20 cellular contexts compared by ENCODE assay signal in genomic region chr3:72829701-72830100, GRCh38. TPM values are rescaled to one million over a fixed set of nuclear protein-coding genes. Genes with fewer than 3 reads are reported as not detected.
A peak's percentile ranks its signal among the peaks of the same experiment; 100 is the strongest.
DNase-seq lines count a peak whose midpoint lies in the region; ATAC-seq and TF ChIP-seq lines count a peak whose summit lies in the region.
"Had no signal": no experiment of that assay in that cellular context is flagged by ENCODE, and none has a peak within 500 bp of the region (broad histone marks: within the 10 kb centered on the region; RNA-seq: fewer than 3 reads in every experiment).

No MANE protein-coding gene starts in this region.

- H2AFZ ChIP-seq in IMR-90 (replicated peaks; ENCODE audit: low read length, poor library complexity): no peak overlapping the region

- dilution Hi-C loops in IMR-90 (cut with HindIII; ENCODE audit: low sequenced_read_pairs, unreplicated experiment): no loop called here

- H2BK5ac ChIP-seq in IMR-90 (ENCODE audit: low read depth, low read length, poor library complexity, severe bottlenecking): peak overlapping the region; percentile 83

- no peaks in the 10 kb centered on the region for H3K27me3 ChIP-seq in IMR-90 (ENCODE audit: control insufficient read depth, insufficient read depth, low read length)

- H3K9me1 ChIP-seq in IMR-90 (ENCODE audit: insufficient read depth, low read length): peaks cover 5% of the 10 kb centered on the region

- no peak overlapping the region for H3K14ac ChIP-seq in IMR-90 (replicated peaks; ENCODE audit: low read depth, low read length)

- H3K27ac ChIP-seq in IMR-90 (ENCODE audit: insufficient read depth, low read length): no peak overlapping the region
- H3K27ac ChIP-seq: A549, C4-2B had no signal

- TF ChIP-seq CTCF in IMR-90 (conservative IDR thresholded peaks at IDR 0.05; ENCODE audit: low read depth, low read length) (no peak), osteocyte (IDR thresholded peaks at IDR 0.05) (no peak), mucosa of descending colon (IDR thresholded peaks at IDR 0.05) (no peak)

- H3K23ac ChIP-seq in IMR-90 (ENCODE audit: low read depth, low read length): no peak overlapping the region

- in situ Hi-C loops in IMR-90 (cut with MboI; ENCODE audit: low sequenced_read_pairs): loop anchor here (10.0 kb wide), 1 partner anchor 875 kb away; no protein-coding TSS in a partner anchor

- no peak overlapping the region for H3K56ac ChIP-seq in IMR-90 (ENCODE audit: extremely low read depth, insufficient read depth, low read length)

- H3K4me3 ChIP-seq in IMR-90 (ENCODE audit: insufficient read depth, low read depth, low read length) (no peak overlapping the region), mucosa of descending colon (no peak overlapping the region)
- H3K4me3 ChIP-seq: A549, GM12878 had no signal

- peak; percentile 29 for DNase-seq in AG20443 (ENCODE audit: low spot score)
- DNase-seq in IMR-90: peak; percentile 40
- DNase-seq in fibroblast of gingiva (ENCODE audit: low read depth): peak; percentile 40
- DNase-seq in osteocyte (ENCODE audit: extremely low spot score, unreplicated experiment): no peak
- DNase-seq in mucosa of descending colon: no peak
- DNase-seq: AML-193, DMS79 treated with DMSO at 0.1 percent for 48 hours, GDM1, NCI-H1417 treated with DMSO at 0.1 percent for 48 hours, NCI-H187 treated with DMSO at 0.1 percent for 48 hours, NCI-H345, NCI-H526, RPMI8226, SIG-M5 had no signal

- peak; percentile 71 for ATAC-seq in IMR-90 (ENCODE audit: low read depth)
- ATAC-seq in HG03439 (IDR thresholded peaks at IDR 0.05; ENCODE audit: unreplicated experiment): no peak
- no peak for ATAC-seq in HG02870 (IDR thresholded peaks at IDR 0.05; ENCODE audit: unreplicated experiment)
- ATAC-seq in GM21526 (IDR thresholded peaks at IDR 0.05; ENCODE audit: low FRiP score, unreplicated experiment): no peak
- no peak for ATAC-seq in mucosa of descending colon
- ATAC-seq: A549, GM12878 had no signal

- no peak overlapping the region; the same call in 1 of the 2 replicates for H3K4me2 ChIP-seq in IMR-90 (ENCODE audit: low read depth, low read length)
- H3K4me2 ChIP-seq: A549 had no signal

- H3K4me1 ChIP-seq in IMR-90 (ENCODE audit: control insufficient read depth, insufficient read depth, low read length): no peaks in the 10 kb centered on the region
- peaks cover 5% of the 10 kb centered on the region for H3K4me1 ChIP-seq in mucosa of descending colon (ENCODE audit: low read depth)

- H3K9me3 ChIP-seq in IMR-90 (ENCODE audit: control insufficient read depth, insufficient read depth, low read length) (no peaks in the 10 kb centered on the region), mucosa of descending colon (no peaks in the 10 kb centered on the region)
- H3K9me3 ChIP-seq: A549 had no signal

- intact Hi-C loops in IMR-90 (cut with micrococcal nuclease): no loop called here
- intact Hi-C loops in mucosa of descending colon (cut with DNase I, micrococcal nuclease): loop anchor here in 1 of 2 donors (10.0 kb wide), 2 partner anchors 865 to 955 kb away; no protein-coding TSS in a partner anchor

- no peak overlapping the region for H3K4me3 Mint-ChIP-seq in osteocyte (ENCODE audit: unreplicated experiment)

- no peak overlapping the region for H2BK20ac ChIP-seq in IMR-90 (ENCODE audit: low read depth, low read length)

- H3K36me3 ChIP-seq in IMR-90 (ENCODE audit: control insufficient read depth, insufficient read depth, low read length): peaks cover 2% of the 10 kb centered on the region; the same call in 1 of the 2 replicates
- peaks cover 3% of the 10 kb centered on the region for H3K36me3 ChIP-seq in mucosa of descending colon (ENCODE audit: low read depth)

- no peaks in the 10 kb centered on the region for H4K20me1 ChIP-seq in IMR-90 (ENCODE audit: insufficient read depth, low read length)

- H3K9me3 Mint-ChIP-seq in osteocyte (ENCODE audit: unreplicated experiment): no peaks in the 10 kb centered on the region

- H4K8ac ChIP-seq in IMR-90 (ENCODE audit: low read depth in 2 of 2, low read length in 2 of 2): no peak overlapping the region

- H3K27me3 Mint-ChIP-seq in osteocyte (ENCODE audit: unreplicated experiment): no peaks in the 10 kb centered on the region

- H2BK15ac ChIP-seq in IMR-90 (ENCODE audit: low read depth, low read length): no peak overlapping the region

- TF ChIP-seq RAD21 in IMR-90 (IDR thresholded peaks at IDR 0.05; ENCODE audit: low read length): no peak

- no peak overlapping the region for H4K5ac ChIP-seq in IMR-90 (ENCODE audit: low read depth, low read length)

- H3K4me1 Mint-ChIP-seq in osteocyte (ENCODE audit: unreplicated experiment): peaks cover 26% of the 10 kb centered on the region

- H3K27ac Mint-ChIP-seq in osteocyte (ENCODE audit: unreplicated experiment): peak overlapping the region; percentile 19

- H3K79me1 ChIP-seq in IMR-90 (ENCODE audit: low read depth in 1 of 2, low read length in 2 of 2): peaks cover 14 to 15% of the 10 kb centered on the region in 2 experiments; a peak in 3 of 4 replicates

- no peak overlapping the region for H2AK9ac ChIP-seq in IMR-90 (replicated peaks; ENCODE audit: low read depth, low read length, poor library complexity)

- H3K18ac ChIP-seq in IMR-90 (ENCODE audit: low read depth, low read length): no peak overlapping the region

- no peak overlapping the region for H2BK120ac ChIP-seq in IMR-90 (ENCODE audit: low read depth, low read length)

- no peak for TF ChIP-seq POLR2A in IMR-90 (IDR thresholded peaks at IDR 0.05; ENCODE audit: low read depth, low read length)

- H2AK5ac ChIP-seq in IMR-90 (ENCODE audit: low read depth, low read length): no peak overlapping the region

- POLR2A ChIA-PET in IMR-90 (lab: Charles Lee; ENCODE audit: unreplicated experiment): no interaction called here

- H3K36me3 Mint-ChIP-seq in osteocyte (ENCODE audit: unreplicated experiment): peaks cover 12% of the 10 kb centered on the region

- no peak overlapping the region for H3K9ac ChIP-seq in IMR-90 (ENCODE audit: low read depth, low read length)

- H3K4ac ChIP-seq in IMR-90 (ENCODE audit: low read depth, low read length): no peak overlapping the region

- BruUV-seq in IMR-90 (replicated peaks; lab: Mats Ljungman, UMichigan): no TSS peak

- H4K91ac ChIP-seq in IMR-90 (ENCODE audit: insufficient read depth, low read depth, low read length): no peak overlapping the region

- CTCF ChIA-PET in IMR-90 (lab: Yijun Ruan, JAX): interaction anchor here (0.7 kb wide), 1 partner anchor 15 kb away, joined by 7 read pairs; no protein-coding TSS in a partner anchor

TF ChIP-seq in IMR-90, 13 proteins besides CTCF, POLR2A, EP300 and RAD21:
- TF ChIP-seq BHLHE40 (IDR thresholded peaks at IDR 0.05; ENCODE audit: low read depth, low read length) (no peak), FOS (IDR thresholded peaks at IDR 0.05; ENCODE audit: low read depth, low read length) (no peak), MAFK (IDR thresholded peaks at IDR 0.05; ENCODE audit: low read depth, low read length) (no peak), RFX5 (IDR thresholded peaks at IDR 0.05; ENCODE audit: low read depth, low read length) (no peak), RCOR1 (IDR thresholded peaks at IDR 0.05; ENCODE audit: insufficient replicate concordance, low read length) (no peak), MAZ (IDR thresholded peaks at IDR 0.05; ENCODE audit: borderline replicate concordance, low read depth, low read length) (no peak), MXI1 (IDR thresholded peaks at IDR 0.05; ENCODE audit: borderline replicate concordance, low read depth, low read length) (no peak)

RNA-seq across cellular contexts. Expression of gene SHQ1, which starts 18.5 kb away (rescaled TPM):
- 19.4 and 28.6 TPM in 2 replicates for total RNA-seq in IMR-90 (2012; rRNA removed)
- 8.1 and 10.4 TPM in 2 replicates for polyA plus RNA-seq in IMR-90 (2012; rRNA removed)
- polyA plus RNA-seq in IMR-90 (2012; cell fraction: cytosol; rRNA removed): 3.2 and 4.4 TPM in 2 replicates
- polyA plus RNA-seq in IMR-90 (2012; cell fraction: nucleus; rRNA removed; ENCODE audit: low replicate concordance): 1.8 and 9.9 TPM in 2 replicates
- total RNA-seq in osteocyte: 18.0 and 19.2 TPM in 2 replicates
- total RNA-seq in mucosa of descending colon: 10 to 100 TPM; 18.1 to 31.6 (median 21.4) TPM

RNA-seq across cellular contexts. Expression of gene GXYLT2, which starts 58.1 kb away (rescaled TPM):
- total RNA-seq in IMR-90 (2012; rRNA removed) (11.1 and 11.4 TPM in 2 replicates), osteocyte (6.5 and 7.8 TPM in 2 replicates), mucosa of descending colon (10 to 100 TPM in 1 of 3 donors, 1 to 10 TPM in 2; 5.3 to 12.5 (median 6.1) TPM)
- polyA plus RNA-seq in IMR-90 (2012; rRNA removed): 4.8 and 5.7 TPM in 2 replicates
- polyA plus RNA-seq in IMR-90 (2012; cell fraction: cytosol; rRNA removed): 3.4 and 4.0 TPM in 2 replicates
- 1.4 and 7.8 TPM in 2 replicates for polyA plus RNA-seq in IMR-90 (2012; cell fraction: nucleus; rRNA removed; ENCODE audit: low replicate concordance)

Comparison
In these comparisons a context has a peak if more than half of its experiments do, and no peak if none do; other contexts are left out.
1. DNase-seq: peak in AG20443 (single experiment), IMR-90 (single experiment) and fibroblast of gingiva (single experiment); none in osteocyte (single experiment) and mucosa of descending colon (0 of 3).